8 cellular contexts compared by ENCODE assay signal in the genomic region with DNA sequence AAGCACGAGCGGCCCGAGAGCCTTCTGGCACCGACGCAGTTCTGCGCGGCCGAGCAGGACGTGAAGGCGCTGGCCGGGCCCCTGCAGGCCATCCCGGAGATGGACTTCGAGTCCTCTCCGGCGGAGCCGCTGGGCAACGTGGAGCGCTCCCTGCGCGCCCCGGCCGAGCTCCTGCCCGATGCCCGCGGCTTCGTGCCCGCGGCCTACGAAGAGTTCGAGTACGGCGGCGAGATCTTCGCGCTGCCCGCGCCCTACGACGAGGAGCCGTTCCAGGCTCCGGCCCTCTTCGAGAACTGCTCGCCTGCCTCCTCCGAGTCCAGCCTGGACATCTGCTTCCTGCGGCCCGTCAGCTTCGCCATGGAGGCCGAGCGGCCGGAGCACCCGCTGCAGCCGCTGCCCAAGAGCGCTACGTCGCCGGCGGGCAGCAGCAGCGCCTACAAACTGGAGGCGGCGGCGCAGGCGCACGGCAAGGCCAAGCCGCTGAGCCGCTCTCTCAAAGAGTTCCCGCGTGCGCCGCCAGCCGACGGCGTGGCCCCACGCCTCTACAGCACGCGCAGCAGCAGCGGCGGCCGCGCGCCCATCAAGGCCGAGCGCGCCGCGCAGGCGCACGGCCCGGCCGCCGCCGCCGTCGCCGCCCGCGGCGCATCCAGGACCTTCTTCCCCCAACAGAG.
A peak's percentile ranks its signal among the peaks of the same experiment; 100 is the strongest.
DNase-seq lines count a peak whose midpoint lies in the region; ATAC-seq and TF ChIP-seq lines count a peak whose summit lies in the region.

No MANE protein-coding gene starts in this region.

- H3K4me2 ChIP-seq in parathyroid adenoma (ENCODE audit: low read length) = peak overlapping the region; percentile 33

- H3K79me2 ChIP-seq in parathyroid adenoma = no peaks in the 10 kb centered on the region

- peak; percentile 74 for DNase-seq in activated naive CD4-positive, alpha-beta T cell treated with anti-CD3 and anti-CD28 coated beads for 36 hours
- peak; percentile 43 for DNase-seq in globus pallidus (ENCODE audit: low spot score)
- DNase-seq in suprapubic skin (ENCODE audit: low spot score in 2 of 2) = peak in 1 of 2 donors; percentile 65
- DNase-seq in NCI-H187 treated with DMSO at 0.1 percent for 48 hours (lab: John Stamatoyannopoulos, UW) = no peak
- DNase-seq in dedifferentiated amniotic fluid mesenchymal stem cell (ENCODE audit: extremely low spot score) = no peak

- no peak for TF ChIP-seq EP300 in suprapubic skin (IDR thresholded peaks at IDR 0.05)

- TF ChIP-seq CTCF in parathyroid adenoma (IDR thresholded peaks at IDR 0.05) (no peak), suprapubic skin (IDR thresholded peaks at IDR 0.05) (no peak)

- H2AFZ ChIP-seq in parathyroid adenoma = peak overlapping the region; percentile 61

- 26% methylated on average over 28 of the region's 97 CpGs for WGBS in suprapubic skin

- H3K27ac ChIP-seq in parathyroid adenoma (no peak overlapping the region), suprapubic skin (no peak overlapping the region)

- H3K4me1 ChIP-seq in parathyroid adenoma = no peaks in the 10 kb centered on the region
- H3K4me1 ChIP-seq in suprapubic skin = peaks cover 13% of the 10 kb centered on the region

- H3K27me3 ChIP-seq in parathyroid adenoma (ENCODE audit: control insufficient read depth, insufficient read depth, low read length) (no peaks in the 10 kb centered on the region), suprapubic skin (no peaks in the 10 kb centered on the region)

- no peak overlapping the region for H3K9ac ChIP-seq in parathyroid adenoma

- peak overlapping the region; percentile 12 for H3K4me3 ChIP-seq in parathyroid adenoma (ENCODE audit: low read depth, low read length)
- H3K4me3 ChIP-seq in suprapubic skin = peak overlapping the region; percentile 44

- peaks cover 22% of the 10 kb centered on the region for H3K27me3 Mint-ChIP-seq in IgD-negative memory B cell
- peaks cover 12% of the 10 kb centered on the region for H3K27me3 Mint-ChIP-seq in activated naive CD4-positive, alpha-beta T cell treated with anti-CD3 and anti-CD28 coated beads for 36 hours (ENCODE audit: low read depth)

- CTCF ChIA-PET in activated naive CD4-positive, alpha-beta T cell treated with anti-CD3 and anti-CD28 coated beads for 36 hours (lab: Charles Lee) = interaction anchor here (1.0 to 1.6 kb wide), 3 partner anchors 12 to 269 kb away, joined by 3 to 7 read pairs (median 3); no protein-coding TSS in a partner anchor

- intact Hi-C loops in activated naive CD4-positive, alpha-beta T cell treated with anti-CD3 and anti-CD28 coated beads for 36 hours (cut with micrococcal nuclease) = loop anchor here (5.0 kb wide), 1 partner anchor 267 kb away; no protein-coding TSS in a partner anchor

- peaks cover 0 to 3% (median 0%) of the 10 kb centered on the region in 3 donors for H3K4me1 Mint-ChIP-seq in IgD-negative memory B cell
- no peaks in the 10 kb centered on the region for H3K4me1 Mint-ChIP-seq in activated naive CD4-positive, alpha-beta T cell treated with anti-CD3 and anti-CD28 coated beads for 36 hours (ENCODE audit: low read depth)

- no peaks in the 10 kb centered on the region for H3K9me3 Mint-ChIP-seq in IgD-negative memory B cell
- no peaks in the 10 kb centered on the region for H3K9me3 Mint-ChIP-seq in activated naive CD4-positive, alpha-beta T cell treated with anti-CD3 and anti-CD28 coated beads for 36 hours

- H3K36me3 ChIP-seq in parathyroid adenoma (ENCODE audit: control insufficient read depth, insufficient read depth, low read length) (no peaks in the 10 kb centered on the region), suprapubic skin (no peaks in the 10 kb centered on the region)

- peak; percentile 93 for ATAC-seq in GM19023 (IDR thresholded peaks at IDR 0.05; ENCODE audit: unreplicated experiment)

- TF ChIP-seq POLR2A in suprapubic skin (IDR thresholded peaks at IDR 0.05) = no peak

- peaks cover 3% of the 10 kb centered on the region for H3K36me3 Mint-ChIP-seq in IgD-negative memory B cell
- H3K36me3 Mint-ChIP-seq in activated naive CD4-positive, alpha-beta T cell treated with anti-CD3 and anti-CD28 coated beads for 36 hours (ENCODE audit: low read depth) = no peaks in the 10 kb centered on the region

- peak overlapping the region in 3 of 4 donors; percentile 17 to 72 (median 52) for H3K4me3 Mint-ChIP-seq in IgD-negative memory B cell
- H3K4me3 Mint-ChIP-seq in activated naive CD4-positive, alpha-beta T cell treated with anti-CD3 and anti-CD28 coated beads for 36 hours = peak overlapping the region; percentile 52

- H3K9me3 ChIP-seq in parathyroid adenoma (ENCODE audit: control insufficient read depth, low read length) (no peaks in the 10 kb centered on the region), suprapubic skin (no peaks in the 10 kb centered on the region)

- no peak overlapping the region for H3K27ac Mint-ChIP-seq in IgD-negative memory B cell
- no peak overlapping the region for H3K27ac Mint-ChIP-seq in activated naive CD4-positive, alpha-beta T cell treated with anti-CD3 and anti-CD28 coated beads for 36 hours

Comparison
In these comparisons a context has a peak if more than half of its experiments do, and no peak if none do; other contexts are left out.
1. DNase-seq: peak in activated naive CD4-positive, alpha-beta T cell treated with anti-CD3 and anti-CD28 coated beads for 36 hours (single experiment) and globus pallidus (single experiment); none in NCI-H187 treated with DMSO at 0.1 percent for 48 hours (single experiment) and dedifferentiated amniotic fluid mesenchymal stem cell (single experiment).